In genomic region chr1:16617101-16617727, GRCh38 we compare ENCODE assay signal across 1 cellular context.
A peak's percentile ranks its signal among the peaks of the same experiment; 100 is the strongest.
TF ChIP-seq lines count a peak whose summit lies in the region.

No MANE protein-coding gene starts in this region.

TF ChIP-seq in K562, 482 proteins besides CTCF, POLR2A, EP300 and RAD21 (continued from another document and continues in another):
- no peak for TF ChIP-seq NFXL1 (CRISPR knock-in tag; IDR thresholded peaks at IDR 0.05)
- TF ChIP-seq RBM25 (IDR thresholded peaks at IDR 0.05; ENCODE audit: low read depth, low read length, severe bottlenecking), result no peak
- no peak for TF ChIP-seq ATF3 (IDR thresholded peaks at IDR 0.05)
- TF ChIP-seq ATF3 (CRISPR knock-in tag; conservative IDR thresholded peaks at IDR 0.05), result 0 out of 2 replicates have a peak, but pooled peaks have one; percentile 42
- TF ChIP-seq CGGBP1 (CRISPR knock-in tag; IDR thresholded peaks at IDR 0.05), result peak; percentile 71; the same call in 1 of the 2 replicates
- peak; percentile 23 for TF ChIP-seq SP2 (IDR thresholded peaks at IDR 0.05; ENCODE audit: extremely low read depth, low read depth, low read length, poor library complexity, severe bottlenecking)
- TF ChIP-seq ZNF384 (IDR thresholded peaks at IDR 0.05; ENCODE audit: low read depth, low read length), result no peak
- TF ChIP-seq DACH1 (IDR thresholded peaks at IDR 0.05; ENCODE audit: partially characterized antibody), result no peak
- no peak for TF ChIP-seq FOXM1 (IDR thresholded peaks at IDR 0.05; ENCODE audit: low read depth)
- no peak for TF ChIP-seq FOXM1 (CRISPR knock-in tag; IDR thresholded peaks at IDR 0.05; ENCODE audit: low read depth)
- no peak for TF ChIP-seq SLC30A9 (CRISPR knock-in tag; IDR thresholded peaks at IDR 0.05)
- peak; percentile 32; the same call in 1 of the 2 replicates for TF ChIP-seq POLR2G (IDR thresholded peaks at IDR 0.05; ENCODE audit: low read depth, low read length)
- no peak for TF ChIP-seq SFPQ (IDR thresholded peaks at IDR 0.05; ENCODE audit: low read depth, low read length)
- no peak for TF ChIP-seq ATF4 (CRISPR knock-in tag; IDR thresholded peaks at IDR 0.05)
- peak; percentile 52; the same call in 1 of the 2 replicates for TF ChIP-seq E2F4 (CRISPR knock-in tag; IDR thresholded peaks at IDR 0.05; ENCODE audit: low read depth)
- peak; percentile 30; the same call in 1 of the 2 replicates for TF ChIP-seq KLF1 (tag; IDR thresholded peaks at IDR 0.05)
- no peak for TF ChIP-seq GABPA (tag; conservative IDR thresholded peaks at IDR 0.05; ENCODE audit: low read depth)
- peak; percentile 71 for TF ChIP-seq WHSC1 (IDR thresholded peaks at IDR 0.05; ENCODE audit: low read length)
- no peak for TF ChIP-seq ZEB2 (IDR thresholded peaks at IDR 0.05)
- TF ChIP-seq ZNF431 (CRISPR knock-in tag; IDR thresholded peaks at IDR 0.05), result no peak
- TF ChIP-seq ZFP1 (CRISPR knock-in tag; IDR thresholded peaks at IDR 0.05), result no peak
- TF ChIP-seq ZNF609 (CRISPR knock-in tag; IDR thresholded peaks at IDR 0.05; ENCODE audit: borderline replicate concordance), result no peak; the same call in 1 of the 2 replicates
- no peak for TF ChIP-seq NRF1 (conservative IDR thresholded peaks at IDR 0.05 in 1 of 2, IDR thresholded peaks at IDR 0.05 in 1 of 2)
- TF ChIP-seq ZNF184 (CRISPR knock-in tag; IDR thresholded peaks at IDR 0.05), result no peak
- peak; percentile 58 for TF ChIP-seq POLR2AphosphoS2 (IDR thresholded peaks at IDR 0.05; ENCODE audit: low read length)
- TF ChIP-seq TOE1 (IDR thresholded peaks at IDR 0.05; ENCODE audit: borderline replicate concordance), result no peak
- TF ChIP-seq TOE1 (CRISPR knock-in tag; IDR thresholded peaks at IDR 0.05; ENCODE audit: borderline replicate concordance, low read depth), result no peak
- TF ChIP-seq SMAD1 (IDR thresholded peaks at IDR 0.05; ENCODE audit: low read depth, low read length, partially characterized antibody), result no peak
- TF ChIP-seq FOSL1 (tag; conservative IDR thresholded peaks at IDR 0.05), result no peak
- no peak for TF ChIP-seq SRSF9 (IDR thresholded peaks at IDR 0.05; ENCODE audit: borderline replicate concordance, low read depth, low read length)
- no peak for TF ChIP-seq ZNF398 (CRISPR knock-in tag; IDR thresholded peaks at IDR 0.05)
- TF ChIP-seq SIX5 (IDR thresholded peaks at IDR 0.05; ENCODE audit: borderline replicate concordance in 1 of 2, insufficient read depth in 1 of 2, low read depth in 1 of 2, low read length in 2 of 2), result no peak
- peak; percentile 43; the same call in 1 of the 2 replicates for TF ChIP-seq NR4A1 (CRISPR knock-in tag; IDR thresholded peaks at IDR 0.05)
- TF ChIP-seq NR4A1 (tag; IDR thresholded peaks at IDR 0.05), result no peak
- no peak for TF ChIP-seq HNRNPK (IDR thresholded peaks at IDR 0.05; ENCODE audit: low read depth, low read length, poor library complexity, severe bottlenecking)
- TF ChIP-seq FOXK1 (CRISPR knock-in tag; IDR thresholded peaks at IDR 0.05; ENCODE audit: borderline replicate concordance), result no peak
- TF ChIP-seq PURB (CRISPR knock-in tag; IDR thresholded peaks at IDR 0.05; ENCODE audit: low read depth), result peak; percentile 80; the same call in 1 of the 2 replicates
- TF ChIP-seq CHD4 (IDR thresholded peaks at IDR 0.05; ENCODE audit: insufficient read depth, insufficient replicate concordance, low read depth, low read length, poor library complexity, severe bottlenecking), result no peak
- TF ChIP-seq E2F6 (IDR thresholded peaks at IDR 0.05; ENCODE audit: borderline replicate concordance in 1 of 2, extremely low read depth in 1 of 2, insufficient read depth in 1 of 2, insufficient read length in 1 of 2, low read depth in 1 of 2, low read length in 1 of 2, poor library complexity in 1 of 2, severe bottlenecking in 1 of 2), result no peak
- TF ChIP-seq ZNF282 (CRISPR knock-in tag; IDR thresholded peaks at IDR 0.05), result no peak
- no peak for TF ChIP-seq ZMIZ1 (IDR thresholded peaks at IDR 0.05; ENCODE audit: low read depth in 2 of 2, low read length in 2 of 2)
- no peak for TF ChIP-seq RCOR1 (IDR thresholded peaks at IDR 0.05; ENCODE audit: borderline replicate concordance in 1 of 2, low read depth in 2 of 2, low read length in 2 of 2)
- no peak for TF ChIP-seq DNMT1 (IDR thresholded peaks at IDR 0.05)
- TF ChIP-seq NEUROD1 (IDR thresholded peaks at IDR 0.05; ENCODE audit: borderline replicate concordance, low read depth, low read length, partially characterized antibody), result no peak
- TF ChIP-seq C11orf30 (IDR thresholded peaks at IDR 0.05; ENCODE audit: low read depth), result no peak
- TF ChIP-seq FOXJ3 (CRISPR knock-in tag; IDR thresholded peaks at IDR 0.05), result no peak
- no peak for TF ChIP-seq SRSF3 (IDR thresholded peaks at IDR 0.05; ENCODE audit: insufficient read depth, low read length)
- TF ChIP-seq NR2F6 (CRISPR knock-in tag; IDR thresholded peaks at IDR 0.05), result no peak
- no peak for TF ChIP-seq KLF6 (CRISPR knock-in tag; IDR thresholded peaks at IDR 0.05; ENCODE audit: borderline replicate concordance)
